In genomic region chr3:72447059-72447946, GRCh38 we compare ENCODE assay signal across 1 cellular context.
TF ChIP-seq lines count a peak whose summit lies in the region.

No MANE protein-coding gene starts in this region.

TF ChIP-seq in HepG2, 621 proteins besides CTCF, POLR2A, EP300 and RAD21 (continued from another document and continues in another):
- 0 out of 2 replicates have a peak, but pooled peaks have one; percentile 1 for TF ChIP-seq ETV5 (CRISPR knock-in tag; IDR thresholded peaks at IDR 0.05; ENCODE audit: borderline replicate concordance)
- TF ChIP-seq ZNF441 (CRISPR knock-in tag; IDR thresholded peaks at IDR 0.05; ENCODE audit: borderline replicate concordance): peak; percentile 89
- peak; percentile 25 for TF ChIP-seq MXD1 (CRISPR knock-in tag; IDR thresholded peaks at IDR 0.05)
- TF ChIP-seq ARNT (IDR thresholded peaks at IDR 0.05): no peak
- no peak for TF ChIP-seq SYNCRIP (IDR thresholded peaks at IDR 0.05; ENCODE audit: insufficient read depth, low read depth, low read length)
- TF ChIP-seq HNF4A (CRISPR knock-in tag; IDR thresholded peaks at IDR 0.05): no peak
- TF ChIP-seq ZNF776 (CRISPR knock-in tag; IDR thresholded peaks at IDR 0.05): peak; percentile 59; the same call in 1 of the 2 replicates
- TF ChIP-seq ZNF513 (CRISPR knock-in tag; conservative IDR thresholded peaks at IDR 0.05): no peak
- no peak for TF ChIP-seq ZNF30 (CRISPR knock-in tag; IDR thresholded peaks at IDR 0.05)
- TF ChIP-seq ZNF616 (CRISPR knock-in tag; IDR thresholded peaks at IDR 0.05; ENCODE audit: low read depth): peak; percentile 90
- no peak for TF ChIP-seq GATA4 (IDR thresholded peaks at IDR 0.05; ENCODE audit: borderline replicate concordance, low read depth)
- TF ChIP-seq, protein P1, sequence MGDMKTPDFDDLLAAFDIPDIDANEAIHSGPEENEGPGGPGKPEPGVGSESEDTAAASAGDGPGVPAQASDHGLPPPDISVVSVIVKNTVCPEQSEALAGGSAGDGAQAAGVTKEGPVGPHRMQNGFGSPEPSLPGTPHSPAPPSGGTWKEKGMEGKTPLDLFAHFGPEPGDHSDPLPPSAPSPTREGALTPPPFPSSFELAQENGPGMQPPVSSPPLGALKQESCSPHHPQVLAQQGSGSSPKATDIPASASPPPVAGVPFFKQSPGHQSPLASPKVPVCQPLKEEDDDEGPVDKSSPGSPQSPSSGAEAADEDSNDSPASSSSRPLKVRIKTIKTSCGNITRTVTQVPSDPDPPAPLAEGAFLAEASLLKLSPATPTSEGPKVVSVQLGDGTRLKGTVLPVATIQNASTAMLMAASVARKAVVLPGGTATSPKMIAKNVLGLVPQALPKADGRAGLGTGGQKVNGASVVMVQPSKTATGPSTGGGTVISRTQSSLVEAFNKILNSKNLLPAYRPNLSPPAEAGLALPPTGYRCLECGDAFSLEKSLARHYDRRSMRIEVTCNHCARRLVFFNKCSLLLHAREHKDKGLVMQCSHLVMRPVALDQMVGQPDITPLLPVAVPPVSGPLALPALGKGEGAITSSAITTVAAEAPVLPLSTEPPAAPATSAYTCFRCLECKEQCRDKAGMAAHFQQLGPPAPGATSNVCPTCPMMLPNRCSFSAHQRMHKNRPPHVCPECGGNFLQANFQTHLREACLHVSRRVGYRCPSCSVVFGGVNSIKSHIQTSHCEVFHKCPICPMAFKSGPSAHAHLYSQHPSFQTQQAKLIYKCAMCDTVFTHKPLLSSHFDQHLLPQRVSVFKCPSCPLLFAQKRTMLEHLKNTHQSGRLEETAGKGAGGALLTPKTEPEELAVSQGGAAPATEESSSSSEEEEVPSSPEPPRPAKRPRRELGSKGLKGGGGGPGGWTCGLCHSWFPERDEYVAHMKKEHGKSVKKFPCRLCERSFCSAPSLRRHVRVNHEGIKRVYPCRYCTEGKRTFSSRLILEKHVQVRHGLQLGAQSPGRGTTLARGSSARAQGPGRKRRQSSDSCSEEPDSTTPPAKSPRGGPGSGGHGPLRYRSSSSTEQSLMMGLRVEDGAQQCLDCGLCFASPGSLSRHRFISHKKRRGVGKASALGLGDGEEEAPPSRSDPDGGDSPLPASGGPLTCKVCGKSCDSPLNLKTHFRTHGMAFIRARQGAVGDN (CRISPR knock-in tag; IDR thresholded peaks at IDR 0.05): peak; percentile 89
- no peak for TF ChIP-seq JUND (CRISPR knock-in tag; IDR thresholded peaks at IDR 0.05)
- no peak for TF ChIP-seq FOXP1 (IDR thresholded peaks at IDR 0.05)
- no peak for TF ChIP-seq FOXP1 (CRISPR knock-in tag; IDR thresholded peaks at IDR 0.05)
- no peak for TF ChIP-seq POLR2AphosphoS2 (IDR thresholded peaks at IDR 0.05; ENCODE audit: low read depth, low read length)
- TF ChIP-seq ZBTB42 (CRISPR knock-in tag; IDR thresholded peaks at IDR 0.05): no peak
- TF ChIP-seq KLF11 (CRISPR knock-in tag; IDR thresholded peaks at IDR 0.05): no peak
- no peak for TF ChIP-seq ONECUT2 (CRISPR knock-in tag; IDR thresholded peaks at IDR 0.05)
- no peak for TF ChIP-seq IRF2 (CRISPR knock-in tag; IDR thresholded peaks at IDR 0.05)
- no peak for TF ChIP-seq TFAP4 (IDR thresholded peaks at IDR 0.05; ENCODE audit: borderline replicate concordance, low read depth)
- no peak for TF ChIP-seq MYNN (CRISPR knock-in tag; IDR thresholded peaks at IDR 0.05; ENCODE audit: low read depth)
- TF ChIP-seq ZNF207 (IDR thresholded peaks at IDR 0.05; ENCODE audit: borderline replicate concordance): no peak
- TF ChIP-seq ASH2L (IDR thresholded peaks at IDR 0.05; ENCODE audit: insufficient read length, low read depth, low read length): no peak
- TF ChIP-seq, protein P2, sequence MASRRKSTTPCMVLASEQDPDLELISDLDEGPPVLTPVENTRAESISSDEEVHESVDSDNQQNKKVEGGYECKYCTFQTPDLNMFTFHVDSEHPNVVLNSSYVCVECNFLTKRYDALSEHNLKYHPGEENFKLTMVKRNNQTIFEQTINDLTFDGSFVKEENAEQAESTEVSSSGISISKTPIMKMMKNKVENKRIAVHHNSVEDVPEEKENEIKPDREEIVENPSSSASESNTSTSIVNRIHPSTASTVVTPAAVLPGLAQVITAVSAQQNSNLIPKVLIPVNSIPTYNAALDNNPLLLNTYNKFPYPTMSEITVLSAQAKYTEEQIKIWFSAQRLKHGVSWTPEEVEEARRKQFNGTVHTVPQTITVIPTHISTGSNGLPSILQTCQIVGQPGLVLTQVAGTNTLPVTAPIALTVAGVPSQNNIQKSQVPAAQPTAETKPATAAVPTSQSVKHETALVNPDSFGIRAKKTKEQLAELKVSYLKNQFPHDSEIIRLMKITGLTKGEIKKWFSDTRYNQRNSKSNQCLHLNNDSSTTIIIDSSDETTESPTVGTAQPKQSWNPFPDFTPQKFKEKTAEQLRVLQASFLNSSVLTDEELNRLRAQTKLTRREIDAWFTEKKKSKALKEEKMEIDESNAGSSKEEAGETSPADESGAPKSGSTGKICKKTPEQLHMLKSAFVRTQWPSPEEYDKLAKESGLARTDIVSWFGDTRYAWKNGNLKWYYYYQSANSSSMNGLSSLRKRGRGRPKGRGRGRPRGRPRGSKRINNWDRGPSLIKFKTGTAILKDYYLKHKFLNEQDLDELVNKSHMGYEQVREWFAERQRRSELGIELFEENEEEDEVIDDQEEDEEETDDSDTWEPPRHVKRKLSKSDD (CRISPR knock-in tag; IDR thresholded peaks at IDR 0.05; ENCODE audit: low read depth): no peak
- TF ChIP-seq, protein P3, sequence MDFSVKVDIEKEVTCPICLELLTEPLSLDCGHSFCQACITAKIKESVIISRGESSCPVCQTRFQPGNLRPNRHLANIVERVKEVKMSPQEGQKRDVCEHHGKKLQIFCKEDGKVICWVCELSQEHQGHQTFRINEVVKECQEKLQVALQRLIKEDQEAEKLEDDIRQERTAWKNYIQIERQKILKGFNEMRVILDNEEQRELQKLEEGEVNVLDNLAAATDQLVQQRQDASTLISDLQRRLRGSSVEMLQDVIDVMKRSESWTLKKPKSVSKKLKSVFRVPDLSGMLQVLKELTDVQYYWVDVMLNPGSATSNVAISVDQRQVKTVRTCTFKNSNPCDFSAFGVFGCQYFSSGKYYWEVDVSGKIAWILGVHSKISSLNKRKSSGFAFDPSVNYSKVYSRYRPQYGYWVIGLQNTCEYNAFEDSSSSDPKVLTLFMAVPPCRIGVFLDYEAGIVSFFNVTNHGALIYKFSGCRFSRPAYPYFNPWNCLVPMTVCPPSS (IDR thresholded peaks at IDR 0.05): no peak
- no peak for TF ChIP-seq NFKBIZ (CRISPR knock-in tag; IDR thresholded peaks at IDR 0.05)
- no peak for TF ChIP-seq RELA (CRISPR knock-in tag; IDR thresholded peaks at IDR 0.05)
- no peak for TF ChIP-seq SNAPC4 (CRISPR knock-in tag; IDR thresholded peaks at IDR 0.05)
- TF ChIP-seq PREB (CRISPR knock-in tag; IDR thresholded peaks at IDR 0.05): no peak
- peak; percentile 90; the same call in 1 of the 2 replicates for TF ChIP-seq PRMT3 (CRISPR knock-in tag; IDR thresholded peaks at IDR 0.05; ENCODE audit: borderline replicate concordance, low read depth)
- TF ChIP-seq, protein P4, sequence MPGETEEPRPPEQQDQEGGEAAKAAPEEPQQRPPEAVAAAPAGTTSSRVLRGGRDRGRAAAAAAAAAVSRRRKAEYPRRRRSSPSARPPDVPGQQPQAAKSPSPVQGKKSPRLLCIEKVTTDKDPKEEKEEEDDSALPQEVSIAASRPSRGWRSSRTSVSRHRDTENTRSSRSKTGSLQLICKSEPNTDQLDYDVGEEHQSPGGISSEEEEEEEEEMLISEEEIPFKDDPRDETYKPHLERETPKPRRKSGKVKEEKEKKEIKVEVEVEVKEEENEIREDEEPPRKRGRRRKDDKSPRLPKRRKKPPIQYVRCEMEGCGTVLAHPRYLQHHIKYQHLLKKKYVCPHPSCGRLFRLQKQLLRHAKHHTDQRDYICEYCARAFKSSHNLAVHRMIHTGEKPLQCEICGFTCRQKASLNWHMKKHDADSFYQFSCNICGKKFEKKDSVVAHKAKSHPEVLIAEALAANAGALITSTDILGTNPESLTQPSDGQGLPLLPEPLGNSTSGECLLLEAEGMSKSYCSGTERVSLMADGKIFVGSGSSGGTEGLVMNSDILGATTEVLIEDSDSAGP (CRISPR knock-in tag; IDR thresholded peaks at IDR 0.05; ENCODE audit: borderline replicate concordance): 0 out of 2 replicates have a peak, but pooled peaks have one; percentile 40
- no peak for TF ChIP-seq ZBTB20 (CRISPR knock-in tag; IDR thresholded peaks at IDR 0.05; ENCODE audit: borderline replicate concordance, low read depth)
- TF ChIP-seq ZNF253 (CRISPR knock-in tag; IDR thresholded peaks at IDR 0.05; ENCODE audit: borderline replicate concordance): no peak
- no peak for TF ChIP-seq EZH2 (conservative IDR thresholded peaks at IDR 0.05; ENCODE audit: low read depth, low read length)
- no peak for TF ChIP-seq RFXANK (CRISPR knock-in tag; IDR thresholded peaks at IDR 0.05)
- no peak for TF ChIP-seq ZNF20 (CRISPR knock-in tag; IDR thresholded peaks at IDR 0.05)
- TF ChIP-seq FOXJ3 (CRISPR knock-in tag; IDR thresholded peaks at IDR 0.05; ENCODE audit: borderline replicate concordance): no peak
- no peak for TF ChIP-seq ZNF850 (CRISPR knock-in tag; conservative IDR thresholded peaks at IDR 0.05)
- no peak for TF ChIP-seq NFE2 (CRISPR knock-in tag; IDR thresholded peaks at IDR 0.05)
- no peak for TF ChIP-seq ZBTB21 (CRISPR knock-in tag; IDR thresholded peaks at IDR 0.05)
- TF ChIP-seq DMAP1 (CRISPR knock-in tag; IDR thresholded peaks at IDR 0.05): no peak
- TF ChIP-seq, protein P5, sequence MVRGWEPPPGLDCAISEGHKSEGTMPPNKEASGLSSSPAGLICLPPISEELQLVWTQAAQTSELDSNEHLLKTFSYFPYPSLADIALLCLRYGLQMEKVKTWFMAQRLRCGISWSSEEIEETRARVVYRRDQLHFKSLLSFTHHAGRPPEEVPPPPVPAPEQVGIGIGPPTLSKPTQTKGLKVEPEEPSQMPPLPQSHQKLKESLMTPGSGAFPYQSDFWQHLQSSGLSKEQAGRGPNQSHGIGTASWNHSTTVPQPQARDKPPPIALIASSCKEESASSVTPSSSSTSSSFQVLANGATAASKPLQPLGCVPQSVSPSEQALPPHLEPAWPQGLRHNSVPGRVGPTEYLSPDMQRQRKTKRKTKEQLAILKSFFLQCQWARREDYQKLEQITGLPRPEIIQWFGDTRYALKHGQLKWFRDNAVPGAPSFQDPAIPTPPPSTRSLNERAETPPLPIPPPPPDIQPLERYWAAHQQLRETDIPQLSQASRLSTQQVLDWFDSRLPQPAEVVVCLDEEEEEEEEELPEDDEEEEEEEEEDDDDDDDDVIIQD (CRISPR knock-in tag; IDR thresholded peaks at IDR 0.05; ENCODE audit: low read depth): no peak
